ENCODE assay signal across 11 cellular contexts in the genomic region with DNA sequence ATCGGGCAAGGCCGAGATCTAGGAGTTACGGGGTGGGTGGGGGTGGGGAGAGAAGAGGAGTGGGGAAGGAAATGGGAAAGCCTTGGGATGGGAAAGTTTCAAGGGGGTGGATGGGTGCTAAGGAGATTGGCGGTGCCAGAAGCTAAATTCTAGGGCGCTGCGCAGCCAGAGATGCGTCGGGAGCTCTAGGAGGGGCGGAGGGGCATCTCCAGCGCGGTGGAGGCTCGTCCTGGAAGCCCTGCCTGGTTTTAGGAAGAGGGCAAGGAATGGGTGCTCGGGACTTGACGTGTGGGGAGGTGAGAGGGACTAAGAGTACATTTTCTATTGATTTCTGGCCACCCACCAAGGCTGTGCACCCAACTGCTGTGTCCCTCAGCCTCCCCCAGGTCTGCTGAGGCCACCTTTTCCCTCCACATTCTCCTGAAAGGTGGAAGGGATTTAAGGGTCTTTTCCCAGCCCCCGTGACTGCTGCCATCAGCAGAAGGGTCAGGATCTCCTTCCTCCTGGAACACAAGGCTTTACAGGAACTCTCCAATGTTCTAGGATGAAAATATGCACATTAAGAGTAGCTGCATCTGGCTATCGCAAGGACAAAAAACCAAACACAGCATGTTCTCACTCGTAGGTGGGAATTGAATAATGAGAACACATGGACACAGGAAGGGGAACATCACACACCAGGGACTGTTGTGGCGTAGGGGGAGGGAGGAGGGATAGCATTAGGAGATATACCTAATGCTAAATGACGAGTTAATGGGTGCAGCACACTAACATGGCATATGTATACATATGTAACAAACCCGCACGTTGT. TPM values are rescaled to one million over a fixed set of nuclear protein-coding genes. Genes with fewer than 3 reads are reported as not detected.
DNase-seq lines count a peak whose midpoint lies in the region; ATAC-seq and TF ChIP-seq lines count a peak whose summit lies in the region.
"Had no signal": no experiment of that assay in that cellular context is flagged by ENCODE, and none has a peak within 500 bp of the region (broad histone marks: within the 10 kb centered on the region; RNA-seq: fewer than 3 reads in every experiment).

No MANE protein-coding gene starts in this region.

- no peak overlapping the region for H3K27ac ChIP-seq in GM23338 (ENCODE audit: low read depth)
- no peak overlapping the region for H3K27ac ChIP-seq in iPS-18a (ENCODE audit: low read length)
- H3K27ac ChIP-seq in prostate gland: no peak overlapping the region
- no peak overlapping the region for H3K27ac ChIP-seq in psoas muscle
- H3K27ac ChIP-seq: gastroesophageal sphincter had no signal

- H2AFZ ChIP-seq in GM23338: peak overlapping the region; percentile 96; the same call in 1 of the 2 replicates

- H3K4me1 ChIP-seq in GM23338 (ENCODE audit: insufficient read depth): no peaks in the 10 kb centered on the region
- H3K4me1 ChIP-seq in iPS-18a (ENCODE audit: control insufficient read depth, low read depth, low read length): no peaks in the 10 kb centered on the region
- no peaks in the 10 kb centered on the region for H3K4me1 ChIP-seq in prostate gland (replicated peaks)
- H3K4me1 ChIP-seq in psoas muscle: no peaks in the 10 kb centered on the region

- POLR2A ChIA-PET in WTC11 (lab: Charles Lee): no interaction called here

- ATAC-seq in GM23338: peak; percentile 53
- ATAC-seq in WTC11: peak; percentile 12; the same call in 1 of the 2 replicates
- no peak for ATAC-seq in psoas muscle

- H3K4me2 ChIP-seq in GM23338: peak overlapping the region; percentile 92

- peak overlapping the region; percentile 77 for H3K4me3 ChIP-seq in GM23338
- peak overlapping the region; percentile 52 for H3K4me3 ChIP-seq in iPS-18a (ENCODE audit: low read length)
- H3K4me3 ChIP-seq in prostate gland: peak overlapping the region; percentile 25 to 37
- H3K4me3 ChIP-seq in psoas muscle: no peak overlapping the region

- H3K9me2 ChIP-seq in GM23338 (ENCODE audit: insufficient read depth): no peaks in the 10 kb centered on the region

- CTCF ChIA-PET in WTC11 (lab: Charles Lee): interaction anchor here (1.0 to 3.7 kb wide), 4 partner anchors 14 to 177 kb away, joined by 3 to 23 read pairs (median 4); no protein-coding TSS in a partner anchor

- no peaks in the 10 kb centered on the region for H3K9me3 Mint-ChIP-seq in GM23338
- H3K9me3 Mint-ChIP-seq in WTC11: no peaks in the 10 kb centered on the region

- H3K79me2 ChIP-seq in GM23338 (replicated peaks; ENCODE audit: insufficient read depth): no peaks in the 10 kb centered on the region

- 26% methylated on average over 21 of the region's 21 CpGs for WGBS in prostate gland
- 20 to 24% (median 22%) methylated on average over 19 to 21 of the region's 21 CpGs for WGBS in psoas muscle, 3 donors

- peak; percentile 38 for DNase-seq in GM23338 (ENCODE audit: low spot score)
- no peak for DNase-seq in WTC11 (ENCODE audit: low spot score)
- DNase-seq in prostate gland (ENCODE audit: low spot score): no peak
- DNase-seq in psoas muscle: no peak
- no peak for DNase-seq in activated effector memory CD4-positive, alpha-beta T cell treated with anti-CD3 and anti-CD28 coated beads, Interleukin-2, amount 50 U/mL, for 16 hours
- DNase-seq in H4 (ENCODE audit: low spot score): no peak
- DNase-seq: activated CD4-positive, alpha-beta T cell treated with anti-CD3 and anti-CD28 coated beads for 1 hour; NCI-H2081 treated with DMSO at 0.1 percent for 48 hours had no signal

- H3K27me3 Mint-ChIP-seq in GM23338 (ENCODE audit: insufficient read depth, low read depth, poor library complexity) (peaks cover 34% of the 10 kb centered on the region), WTC11 (ENCODE audit: low read depth) (peaks cover 69% of the 10 kb centered on the region)

- 0 out of 2 replicates have a peak, but pooled peaks cover 3% of the 10 kb centered on the region for H3F3A ChIP-seq in GM23338 (replicated peaks; ENCODE audit: low read depth)

- H3K9me3 ChIP-seq in iPS-18a (ENCODE audit: control insufficient read depth, low read depth, low read length): no peaks in the 10 kb centered on the region
- no peaks in the 10 kb centered on the region for H3K9me3 ChIP-seq in prostate gland
- no peaks in the 10 kb centered on the region for H3K9me3 ChIP-seq in psoas muscle
- H3K9me3 ChIP-seq: gastroesophageal sphincter had no signal

- TF ChIP-seq POLR2A in prostate gland (IDR thresholded peaks at IDR 0.05): no peak

- intact Hi-C loops in prostate gland (cut with DNase I): no loop called here
- intact Hi-C loops in psoas muscle (cut with DNase I): no loop called here

- no peak overlapping the region for H3K27ac Mint-ChIP-seq in GM23338
- no peak overlapping the region for H3K27ac Mint-ChIP-seq in WTC11

- H3K36me3 Mint-ChIP-seq in GM23338 (ENCODE audit: low read depth) (no peaks in the 10 kb centered on the region; the same call in 2 of the 3 replicates), WTC11 (no peaks in the 10 kb centered on the region)

- H3K4me1 Mint-ChIP-seq in GM23338 (peaks cover 6% of the 10 kb centered on the region), WTC11 (peaks cover 11% of the 10 kb centered on the region)

- no peak overlapping the region for H3K9ac ChIP-seq in iPS-18a (ENCODE audit: low read length)

- TF ChIP-seq CTCF in GM23338 (conservative IDR thresholded peaks at IDR 0.05; ENCODE audit: low read depth in 2 of 2): no peak
- TF ChIP-seq CTCF in WTC11 (IDR thresholded peaks at IDR 0.05): no peak
- no peak for TF ChIP-seq CTCF in prostate gland (IDR thresholded peaks at IDR 0.05)
- no peak for TF ChIP-seq CTCF in psoas muscle (IDR thresholded peaks at IDR 0.05)

- H3K36me3 ChIP-seq in GM23338 (ENCODE audit: insufficient read depth): no peaks in the 10 kb centered on the region
- no peaks in the 10 kb centered on the region for H3K36me3 ChIP-seq in iPS-18a (ENCODE audit: control insufficient read depth, low read depth, low read length)
- H3K36me3 ChIP-seq in prostate gland: no peaks in the 10 kb centered on the region
- H3K36me3 ChIP-seq in psoas muscle (ENCODE audit: insufficient read depth in 1 of 2, low read depth in 1 of 2): no peaks in the 10 kb centered on the region
- H3K36me3 ChIP-seq: gastroesophageal sphincter had no signal

- peak overlapping the region; percentile 74 for H3K4me3 Mint-ChIP-seq in GM23338
- H3K4me3 Mint-ChIP-seq in WTC11: peak overlapping the region; percentile 69

- H4K20me1 ChIP-seq in GM23338 (replicated peaks; ENCODE audit: insufficient read depth): no peaks in the 10 kb centered on the region

- H3K27me3 ChIP-seq in GM23338 (ENCODE audit: insufficient read depth) (peaks cover 66% of the 10 kb centered on the region), iPS-18a (ENCODE audit: control insufficient read depth, insufficient read depth, low read length) (peaks cover 56% of the 10 kb centered on the region), prostate gland (replicated peaks; ENCODE audit: insufficient read depth) (no peaks in the 10 kb centered on the region), psoas muscle (ENCODE audit: insufficient read depth in 3 of 3, low read length in 2 of 3) (peaks cover 0 to 58% (median 22%) of the 10 kb centered on the region in 3 donors)

TF ChIP-seq in GM23338, 12 proteins besides CTCF, POLR2A, EP300 and RAD21 (continues in another document):
- no peak for TF ChIP-seq EZH2 (IDR thresholded peaks at IDR 0.05; ENCODE audit: low read depth, unreplicated experiment)

TF ChIP-seq in WTC11, 78 proteins besides CTCF, POLR2A, EP300 and RAD21 (continues in another document):
- TF ChIP-seq, protein P1, sequence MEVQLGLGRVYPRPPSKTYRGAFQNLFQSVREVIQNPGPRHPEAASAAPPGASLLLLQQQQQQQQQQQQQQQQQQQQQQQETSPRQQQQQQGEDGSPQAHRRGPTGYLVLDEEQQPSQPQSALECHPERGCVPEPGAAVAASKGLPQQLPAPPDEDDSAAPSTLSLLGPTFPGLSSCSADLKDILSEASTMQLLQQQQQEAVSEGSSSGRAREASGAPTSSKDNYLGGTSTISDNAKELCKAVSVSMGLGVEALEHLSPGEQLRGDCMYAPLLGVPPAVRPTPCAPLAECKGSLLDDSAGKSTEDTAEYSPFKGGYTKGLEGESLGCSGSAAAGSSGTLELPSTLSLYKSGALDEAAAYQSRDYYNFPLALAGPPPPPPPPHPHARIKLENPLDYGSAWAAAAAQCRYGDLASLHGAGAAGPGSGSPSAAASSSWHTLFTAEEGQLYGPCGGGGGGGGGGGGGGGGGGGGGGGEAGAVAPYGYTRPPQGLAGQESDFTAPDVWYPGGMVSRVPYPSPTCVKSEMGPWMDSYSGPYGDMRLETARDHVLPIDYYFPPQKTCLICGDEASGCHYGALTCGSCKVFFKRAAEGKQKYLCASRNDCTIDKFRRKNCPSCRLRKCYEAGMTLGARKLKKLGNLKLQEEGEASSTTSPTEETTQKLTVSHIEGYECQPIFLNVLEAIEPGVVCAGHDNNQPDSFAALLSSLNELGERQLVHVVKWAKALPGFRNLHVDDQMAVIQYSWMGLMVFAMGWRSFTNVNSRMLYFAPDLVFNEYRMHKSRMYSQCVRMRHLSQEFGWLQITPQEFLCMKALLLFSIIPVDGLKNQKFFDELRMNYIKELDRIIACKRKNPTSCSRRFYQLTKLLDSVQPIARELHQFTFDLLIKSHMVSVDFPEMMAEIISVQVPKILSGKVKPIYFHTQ (CRISPR knock-in tag; IDR thresholded peaks at IDR 0.05): no peak

RNA-seq across cellular contexts. Expression of a gene that starts 1.4 kb away (rescaled TPM):
- total RNA-seq in GM23338 (2014; rRNA removed; shearing (Covaris generic)): 1.3 and 1.4 TPM in 2 replicates
- 0.17 and 0.37 TPM in 2 replicates for polyA plus RNA-seq in GM23338 (2016; fragmentation: Nextera tagmentation; extraction: Ambion mirVana)
- total RNA-seq in WTC11 (2021): 1.3 to 2.8 TPM (median 1.7 TPM) in 3 replicates
- 10 to 100 TPM in 1 of 2 donors, 1 to 10 TPM in 1; 7.2 to 13.0 TPM for total RNA-seq in prostate gland
- total RNA-seq in psoas muscle: under 1 TPM in 1 of 4 donors, not detected in 3; 0.12 TPM
- polyA plus RNA-seq in psoas muscle: under 1 TPM in 2 of 3 donors, not detected in 1; 0.03 to 0.05 TPM
- total RNA-seq in H4 (2014; rRNA removed; shearing (Covaris generic)): 0.75 and 1.4 TPM in 2 replicates
- total RNA-seq: bronchial epithelial cell had no signal

RNA-seq across cellular contexts. Expression of a gene that starts 18.0 kb away (rescaled TPM):
- total RNA-seq in GM23338 (2014; rRNA removed; shearing (Covaris generic)): 148 and 180 TPM in 2 replicates
- polyA plus RNA-seq in GM23338 (2016; fragmentation: Nextera tagmentation; extraction: Ambion mirVana) (156 and 177 TPM in 2 replicates), psoas muscle (100 to 1,000 TPM in 2 of 3 donors, 10 to 100 TPM in 1; 74.4 to 159 (median 122) TPM)
- total RNA-seq in WTC11 (2021) (140 to 163 TPM (median 148 TPM) in 3 replicates), prostate gland (10 to 100 TPM; 47.1 to 73.1 TPM), psoas muscle (100 to 1,000 TPM; 125 to 170 (median 154) TPM)
- total RNA-seq in H4 (2014; rRNA removed; shearing (Covaris generic)): 129 and 131 TPM in 2 replicates

RNA-seq across cellular contexts. Expression of a gene that starts 42.8 kb away (rescaled TPM):
- total RNA-seq in GM23338 (2014; rRNA removed; shearing (Covaris generic)): not detected in 2 replicates
- polyA plus RNA-seq in GM23338 (2016; fragmentation: Nextera tagmentation; extraction: Ambion mirVana) (not detected in 2 replicates), psoas muscle (not detected)
- total RNA-seq in WTC11 (2021) (not detected in 3 replicates), prostate gland (1 to 10 TPM in 1 of 2 donors, not detected in 1; 1.8 TPM), psoas muscle (not detected)
- not detected in 2 replicates for total RNA-seq in H4 (2014; rRNA removed; shearing (Covaris generic))
- total RNA-seq: bronchial epithelial cell, gastroesophageal sphincter had no signal

Comparison
In these comparisons a context has a peak if more than half of its experiments do, and no peak if none do; other contexts are left out.
1. ATAC-seq: peak in GM23338 (single experiment) and WTC11 (single experiment); none in psoas muscle (0 of 4).